In the genomic region with DNA sequence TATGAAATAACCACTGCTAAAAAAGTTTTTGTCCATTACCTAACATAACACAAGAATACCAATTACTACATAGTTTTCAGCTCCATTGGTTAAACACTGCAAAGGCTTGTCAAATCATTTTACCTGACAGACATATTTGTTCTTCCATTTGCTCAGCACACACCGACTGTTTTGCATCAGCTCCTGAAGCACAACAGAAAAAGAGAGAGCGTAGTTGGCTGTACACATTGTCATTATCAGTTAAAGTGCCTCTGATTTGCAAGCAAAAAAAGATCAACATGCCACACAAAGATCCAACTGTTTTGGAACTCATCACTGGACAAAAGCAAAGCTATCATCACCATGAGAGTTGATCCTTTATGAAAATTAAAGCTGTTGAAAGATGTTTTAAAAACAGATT, we compare ENCODE assay signal across 1 cellular context.
TF ChIP-seq lines count a peak whose summit lies in the region.

No MANE protein-coding gene starts in this region.

TF ChIP-seq in SK-N-SH treated with all-trans-retinoic acid at 6 μM for 48 hours, 23 proteins besides CTCF, POLR2A, EP300 and RAD21 (continued from another document):
- TF ChIP-seq ZNF70 (CRISPR knock-in tag; IDR thresholded peaks at IDR 0.05) (no peak), ZNF565 (CRISPR knock-in tag; conservative IDR thresholded peaks at IDR 0.05; ENCODE audit: low read depth) (no peak), TOX (CRISPR knock-in tag; IDR thresholded peaks at IDR 0.05; ENCODE audit: borderline replicate concordance) (no peak), RARB (CRISPR knock-in tag; IDR thresholded peaks at IDR 0.05) (no peak), ZFP30 (CRISPR knock-in tag; IDR thresholded peaks at IDR 0.05) (no peak), ARNTL (CRISPR knock-in tag; IDR thresholded peaks at IDR 0.05; ENCODE audit: borderline replicate concordance, low read depth) (no peak), ZC3H10 (CRISPR knock-in tag; IDR thresholded peaks at IDR 0.05) (no peak), CSDC2 (CRISPR knock-in tag; IDR thresholded peaks at IDR 0.05) (no peak), ZFP3 (CRISPR knock-in tag; IDR thresholded peaks at IDR 0.05) (no peak)
- TF ChIP-seq, protein P1, sequence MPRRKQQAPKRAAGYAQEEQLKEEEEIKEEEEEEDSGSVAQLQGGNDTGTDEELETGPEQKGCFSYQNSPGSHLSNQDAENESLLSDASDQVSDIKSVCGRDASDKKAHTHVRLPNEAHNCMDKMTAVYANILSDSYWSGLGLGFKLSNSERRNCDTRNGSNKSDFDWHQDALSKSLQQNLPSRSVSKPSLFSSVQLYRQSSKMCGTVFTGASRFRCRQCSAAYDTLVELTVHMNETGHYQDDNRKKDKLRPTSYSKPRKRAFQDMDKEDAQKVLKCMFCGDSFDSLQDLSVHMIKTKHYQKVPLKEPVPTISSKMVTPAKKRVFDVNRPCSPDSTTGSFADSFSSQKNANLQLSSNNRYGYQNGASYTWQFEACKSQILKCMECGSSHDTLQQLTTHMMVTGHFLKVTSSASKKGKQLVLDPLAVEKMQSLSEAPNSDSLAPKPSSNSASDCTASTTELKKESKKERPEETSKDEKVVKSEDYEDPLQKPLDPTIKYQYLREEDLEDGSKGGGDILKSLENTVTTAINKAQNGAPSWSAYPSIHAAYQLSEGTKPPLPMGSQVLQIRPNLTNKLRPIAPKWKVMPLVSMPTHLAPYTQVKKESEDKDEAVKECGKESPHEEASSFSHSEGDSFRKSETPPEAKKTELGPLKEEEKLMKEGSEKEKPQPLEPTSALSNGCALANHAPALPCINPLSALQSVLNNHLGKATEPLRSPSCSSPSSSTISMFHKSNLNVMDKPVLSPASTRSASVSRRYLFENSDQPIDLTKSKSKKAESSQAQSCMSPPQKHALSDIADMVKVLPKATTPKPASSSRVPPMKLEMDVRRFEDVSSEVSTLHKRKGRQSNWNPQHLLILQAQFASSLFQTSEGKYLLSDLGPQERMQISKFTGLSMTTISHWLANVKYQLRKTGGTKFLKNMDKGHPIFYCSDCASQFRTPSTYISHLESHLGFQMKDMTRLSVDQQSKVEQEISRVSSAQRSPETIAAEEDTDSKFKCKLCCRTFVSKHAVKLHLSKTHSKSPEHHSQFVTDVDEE (CRISPR knock-in tag; IDR thresholded peaks at IDR 0.05): no peak
